In the genomic region with DNA sequence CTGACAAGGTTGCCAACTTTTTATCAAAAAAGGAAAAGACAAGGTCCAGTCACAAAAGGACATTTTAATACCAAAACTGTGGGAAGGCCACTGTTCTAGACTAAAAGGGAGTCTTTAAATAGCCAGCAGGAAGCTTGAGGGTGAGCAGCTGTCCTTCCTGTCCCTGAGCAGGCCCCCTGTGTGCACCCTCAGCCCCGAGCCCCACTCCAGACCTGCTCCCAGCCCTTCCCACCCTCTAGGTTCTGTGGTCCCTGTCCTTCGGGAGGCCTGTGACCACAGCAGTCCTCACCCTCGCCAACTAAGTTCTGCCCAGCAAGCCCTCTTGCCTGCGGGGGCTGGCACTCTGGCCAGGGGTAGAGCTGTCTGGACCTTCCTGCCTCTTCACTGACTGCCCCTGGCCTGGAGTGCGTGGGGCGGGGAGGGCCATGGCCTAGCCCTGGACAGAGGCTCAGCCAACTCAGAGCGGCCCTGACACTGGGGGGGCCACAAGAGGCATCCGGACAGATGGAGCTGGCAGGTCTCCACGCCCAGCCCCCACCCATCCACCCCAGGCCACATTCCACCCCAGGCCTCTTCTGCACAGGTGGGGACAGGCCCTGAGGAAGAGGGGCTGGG, we compare ENCODE assay signal across 9 cellular contexts. TPM values are rescaled to one million over a fixed set of nuclear protein-coding genes. Genes with fewer than 3 reads are reported as not detected.
DNase-seq lines count a peak whose midpoint lies in the region; ATAC-seq and TF ChIP-seq lines count a peak whose summit lies in the region.
"Had no signal": no experiment of that assay in that cellular context is flagged by ENCODE, and none has a peak within 500 bp of the region (broad histone marks: within the 10 kb centered on the region; RNA-seq: fewer than 3 reads in every experiment).

No MANE protein-coding gene starts in this region.

- H3K9me3 ChIP-seq in CD4-positive, CD25-positive, alpha-beta regulatory T cell (ENCODE audit: control insufficient read depth in 2 of 2, low read length in 2 of 2): no peaks in the 10 kb centered on the region
- no peaks in the 10 kb centered on the region for H3K9me3 ChIP-seq in Panc1 (ENCODE audit: control insufficient read depth, insufficient read depth, low read depth, low read length)
- H3K9me3 ChIP-seq in fibroblast of lung (ENCODE audit: control insufficient read depth, insufficient read depth, low read depth, low read length): no peaks in the 10 kb centered on the region
- H3K9me3 ChIP-seq in prostate gland: no peaks in the 10 kb centered on the region

- peak overlapping the region in 3 of 4 donors; percentile 6 to 48 (median 46) for H3K4me3 Mint-ChIP-seq in CD4-positive, CD25-positive, alpha-beta regulatory T cell

- intact Hi-C loops in Panc1 (cut with micrococcal nuclease; ENCODE audit: unreplicated experiment) (no loop called here), prostate gland (cut with DNase I) (no loop called here)

- TF ChIP-seq POLR2A in prostate gland (IDR thresholded peaks at IDR 0.05): no peak

- no peaks in the 10 kb centered on the region for H3K36me3 ChIP-seq in CD4-positive, CD25-positive, alpha-beta regulatory T cell (ENCODE audit: control insufficient read depth, insufficient read depth, low read length)
- H3K36me3 ChIP-seq in Panc1 (ENCODE audit: control insufficient read depth, insufficient read depth, low read length) (no peaks in the 10 kb centered on the region; the same call in 1 of the 2 replicates), fibroblast of lung (ENCODE audit: control insufficient read depth, insufficient read depth, low read length) (peaks cover 7% of the 10 kb centered on the region), prostate gland (no peaks in the 10 kb centered on the region)

- H2AFZ ChIP-seq in fibroblast of lung (ENCODE audit: low read length): no peak overlapping the region

- in situ Hi-C loops in Panc1 (cut with HindIII; ENCODE audit: low pct_unique_long_range_greater_than_20kb, low sequenced_read_pairs): no loop called here

- H3K36me3 Mint-ChIP-seq in CD4-positive, CD25-positive, alpha-beta regulatory T cell: no peaks in the 10 kb centered on the region

- CTCF ChIA-PET in Panc1 (lab: Charles Lee): no interaction called here

- no peak for DNase-seq in CD4-positive, CD25-positive, alpha-beta regulatory T cell
- DNase-seq in Panc1 (ENCODE audit: low read depth, low spot score): no peak
- DNase-seq in fibroblast of lung (ENCODE audit: low read depth in 2 of 2): no peak
- DNase-seq in prostate gland (ENCODE audit: low spot score): no peak
- no peak for DNase-seq in cerebellum (ENCODE audit: low spot score)
- no peak for DNase-seq in GM03348 (ENCODE audit: low spot score)
- no peak for DNase-seq in hepatic stellate cell (ENCODE audit: low spot score)
- no peak for DNase-seq in NCI-H128 (lab: John Stamatoyannopoulos, UW; ENCODE audit: unreplicated experiment)
- DNase-seq: effector memory CD4-positive, alpha-beta T cell had no signal

- BruUV-seq in Panc1 (replicated peaks; lab: Mats Ljungman, UMichigan): no TSS peak

- POLR2A ChIA-PET in Panc1 (lab: Charles Lee): no interaction called here

- H4K20me1 ChIP-seq in fibroblast of lung (ENCODE audit: control insufficient read depth, extremely low read depth, insufficient read depth, low read length): no peaks in the 10 kb centered on the region

- peaks cover 26% of the 10 kb centered on the region for H3K79me2 ChIP-seq in fibroblast of lung (ENCODE audit: control insufficient read depth, insufficient read depth, low read length)

- H3K9ac ChIP-seq in fibroblast of lung (ENCODE audit: insufficient read depth, low read length): peak overlapping the region; percentile 30

- ATAC-seq in CD4-positive, CD25-positive, alpha-beta regulatory T cell (ENCODE audit: low read depth in 2 of 2): no peak
- no peak for ATAC-seq in Panc1

- peaks cover 18% of the 10 kb centered on the region for H3K4me1 ChIP-seq in CD4-positive, CD25-positive, alpha-beta regulatory T cell (ENCODE audit: control insufficient read depth, insufficient read depth, low read length, poor library complexity, severe bottlenecking)
- H3K4me1 ChIP-seq in Panc1 (ENCODE audit: control insufficient read depth, insufficient read depth, low read length) (peaks cover 36% of the 10 kb centered on the region), fibroblast of lung (ENCODE audit: control insufficient read depth, extremely low read depth, insufficient read depth, low read length) (peaks cover 27% of the 10 kb centered on the region), prostate gland (replicated peaks) (peaks cover 12% of the 10 kb centered on the region)

- H3K4me2 ChIP-seq in fibroblast of lung (ENCODE audit: extremely low read depth, insufficient read depth, low read length): peak overlapping the region; percentile 59

- H3K4me1 Mint-ChIP-seq in CD4-positive, CD25-positive, alpha-beta regulatory T cell: peaks cover 0 to 19% (median 3%) of the 10 kb centered on the region in 4 donors

- no peaks in the 10 kb centered on the region for H3K27me3 ChIP-seq in CD4-positive, CD25-positive, alpha-beta regulatory T cell (ENCODE audit: control insufficient read depth, insufficient read depth, low read length)
- H3K27me3 ChIP-seq in Panc1 (ENCODE audit: control insufficient read depth, insufficient read depth, low read length) (no peaks in the 10 kb centered on the region), fibroblast of lung (ENCODE audit: control insufficient read depth, insufficient read depth, low read length) (no peaks in the 10 kb centered on the region), prostate gland (replicated peaks; ENCODE audit: insufficient read depth) (no peaks in the 10 kb centered on the region)

- H3K27ac Mint-ChIP-seq in CD4-positive, CD25-positive, alpha-beta regulatory T cell: peak overlapping the region in 1 of 3 donors; percentile 80

- no peak overlapping the region for H3K27ac ChIP-seq in CD4-positive, CD25-positive, alpha-beta regulatory T cell (ENCODE audit: insufficient read depth, low read length, poor library complexity, severe bottlenecking)
- peak overlapping the region; percentile 81 for H3K27ac ChIP-seq in Panc1 (ENCODE audit: low read length)
- peak overlapping the region; percentile 51 for H3K27ac ChIP-seq in fibroblast of lung (ENCODE audit: insufficient read depth, low read length)
- peak overlapping the region; percentile 52 to 77 for H3K27ac ChIP-seq in prostate gland

- TF ChIP-seq CTCF in Panc1 (IDR thresholded peaks at IDR 0.05) (no peak), fibroblast of lung (conservative IDR thresholded peaks at IDR 0.05 in 1 of 2, IDR thresholded peaks at IDR 0.05 in 1 of 2; ENCODE audit: low read depth in 1 of 2, low read length in 2 of 2) (no peak), prostate gland (IDR thresholded peaks at IDR 0.05) (no peak)

- no peak overlapping the region for H3K4me3 ChIP-seq in CD4-positive, CD25-positive, alpha-beta regulatory T cell (ENCODE audit: low read depth, low read length)
- H3K4me3 ChIP-seq in Panc1 (ENCODE audit: low read depth in 2 of 2, low read length in 2 of 2) (no peak overlapping the region), fibroblast of lung (replicated peaks in 1 of 4; ENCODE audit: control extremely low read depth in 1 of 4, insufficient read depth in 1 of 4, low read depth in 3 of 4, low read length in 4 of 4) (no peak overlapping the region), prostate gland (no peak overlapping the region)

- WGBS in prostate gland: 53% methylated on average over 6 of the region's 9 CpGs

- H3K27me3 Mint-ChIP-seq in CD4-positive, CD25-positive, alpha-beta regulatory T cell: peaks cover 26% of the 10 kb centered on the region

- peaks cover 0 to 2% (median 0%) of the 10 kb centered on the region in 7 donors for H3K9me3 Mint-ChIP-seq in CD4-positive, CD25-positive, alpha-beta regulatory T cell

RNA-seq across cellular contexts. Expression of a gene that starts 1.6 kb away (rescaled TPM):
- 3.7 TPM for total RNA-seq in CD4-positive, CD25-positive, alpha-beta regulatory T cell
- polyA plus RNA-seq in CD4-positive, CD25-positive, alpha-beta regulatory T cell: under 1 TPM in 3 of 4 donors, not detected in 1; 0.36 to 0.67 (median 0.42) TPM
- 227 TPM for total RNA-seq in Panc1 (2021; ENCODE audit: unreplicated experiment)
- 239 TPM for polyA plus RNA-seq in Panc1 (2012; ENCODE audit: insufficient read length)
- total RNA-seq in fibroblast of lung: 130 and 209 TPM in 2 replicates
- 62.7 and 72.9 TPM in 2 replicates for polyA plus RNA-seq in fibroblast of lung
- 127 and 141 TPM in 2 replicates for polyA plus RNA-seq in fibroblast of lung (2012)
- 337 and 393 TPM in 2 replicates for polyA minus RNA-seq in fibroblast of lung (ENCODE audit: low replicate concordance)
- total RNA-seq in prostate gland: 100 to 1,000 TPM; 259 to 309 TPM
- total RNA-seq in cerebellum: 102 TPM

RNA-seq across cellular contexts. Expression of a gene that starts 17.7 kb away (rescaled TPM):
- 2.1 TPM for total RNA-seq in CD4-positive, CD25-positive, alpha-beta regulatory T cell
- under 1 TPM; 0.48 to 0.69 (median 0.53) TPM for polyA plus RNA-seq in CD4-positive, CD25-positive, alpha-beta regulatory T cell
- total RNA-seq in Panc1 (2021; ENCODE audit: unreplicated experiment) (5.8 TPM), fibroblast of lung (2.0 and 2.1 TPM in 2 replicates), prostate gland (10 to 100 TPM in 1 of 2 donors, 1 to 10 TPM in 1; 9.6 to 19.6 TPM), cerebellum (19.6 TPM)
- polyA plus RNA-seq in Panc1 (2012; ENCODE audit: insufficient read length): 7.2 TPM
- polyA plus RNA-seq in fibroblast of lung: 1.7 and 1.9 TPM in 2 replicates
- polyA plus RNA-seq in fibroblast of lung (2012): 3.1 and 3.5 TPM in 2 replicates
- 2.0 and 2.8 TPM in 2 replicates for polyA minus RNA-seq in fibroblast of lung (ENCODE audit: low replicate concordance)

RNA-seq across cellular contexts. Expression of a gene that starts 34.0 kb away (rescaled TPM):
- total RNA-seq in CD4-positive, CD25-positive, alpha-beta regulatory T cell: 85.7 TPM
- polyA plus RNA-seq in CD4-positive, CD25-positive, alpha-beta regulatory T cell: 10 to 100 TPM; 15.9 to 19.4 (median 17.2) TPM
- total RNA-seq in Panc1 (2021; ENCODE audit: unreplicated experiment): 52.8 TPM
- polyA plus RNA-seq in Panc1 (2012; ENCODE audit: insufficient read length): 63.7 TPM
- 34.4 and 44.4 TPM in 2 replicates for total RNA-seq in fibroblast of lung
- polyA plus RNA-seq in fibroblast of lung: 19.7 and 24.6 TPM in 2 replicates
- polyA plus RNA-seq in fibroblast of lung (2012): 25.1 and 30.5 TPM in 2 replicates
- polyA minus RNA-seq in fibroblast of lung (ENCODE audit: low replicate concordance): 43.4 and 55.2 TPM in 2 replicates
- total RNA-seq in prostate gland: 100 to 1,000 TPM in 1 of 2 donors, 10 to 100 TPM in 1; 80.6 to 107 TPM
- 49.8 TPM for total RNA-seq in cerebellum

RNA-seq across cellular contexts. Expression of a gene that starts 38.9 kb away (rescaled TPM):
- 9.3 TPM for total RNA-seq in CD4-positive, CD25-positive, alpha-beta regulatory T cell
- under 1 TPM; 0.10 to 0.52 (median 0.21) TPM for polyA plus RNA-seq in CD4-positive, CD25-positive, alpha-beta regulatory T cell
- total RNA-seq in Panc1 (2021; ENCODE audit: unreplicated experiment): 77.7 TPM
- 105 TPM for polyA plus RNA-seq in Panc1 (2012; ENCODE audit: insufficient read length)
- total RNA-seq in fibroblast of lung: 5.9 and 7.6 TPM in 2 replicates
- polyA plus RNA-seq in fibroblast of lung: 2.6 and 4.1 TPM in 2 replicates
- polyA plus RNA-seq in fibroblast of lung (2012): 5.4 and 10.7 TPM in 2 replicates
- 17.1 and 18.7 TPM in 2 replicates for polyA minus RNA-seq in fibroblast of lung (ENCODE audit: low replicate concordance)
- 10 to 100 TPM; 11.4 to 14.1 TPM for total RNA-seq in prostate gland
- 8.4 TPM for total RNA-seq in cerebellum

RNA-seq across cellular contexts. Expression of a gene that starts 47.6 kb away (rescaled TPM):
- total RNA-seq in CD4-positive, CD25-positive, alpha-beta regulatory T cell: 2.0 TPM
- under 1 TPM in 2 of 4 donors, not detected in 2; 0.03 to 0.05 TPM for polyA plus RNA-seq in CD4-positive, CD25-positive, alpha-beta regulatory T cell
- total RNA-seq in Panc1 (2021; ENCODE audit: unreplicated experiment) (74.6 TPM), fibroblast of lung (24.4 and 30.1 TPM in 2 replicates), prostate gland (10 to 100 TPM in 1 of 2 donors, 1 to 10 TPM in 1; 8.4 to 18.0 TPM), cerebellum (6.1 TPM)
- polyA plus RNA-seq in Panc1 (2012; ENCODE audit: insufficient read length): 81.1 TPM
- polyA plus RNA-seq in fibroblast of lung: 16.4 and 21.5 TPM in 2 replicates
- 19.8 and 26.9 TPM in 2 replicates for polyA plus RNA-seq in fibroblast of lung (2012)
- polyA minus RNA-seq in fibroblast of lung (ENCODE audit: low replicate concordance): 39.0 and 43.3 TPM in 2 replicates

Comparison
In these comparisons a context has a peak if more than half of its experiments do, and no peak if none do; other contexts are left out.
1. RNA of a gene that starts 1.6 kb away (total RNA-seq): 259 to 309 TPM in prostate gland, 227 TPM in Panc1 (single experiment), 130 to 209 TPM in fibroblast of lung and 102 TPM in cerebellum (single experiment); 3.7 TPM in CD4-positive, CD25-positive, alpha-beta regulatory T cell (single experiment); every median in the first group is over 10 times any median in the second.